In the genomic region with DNA sequence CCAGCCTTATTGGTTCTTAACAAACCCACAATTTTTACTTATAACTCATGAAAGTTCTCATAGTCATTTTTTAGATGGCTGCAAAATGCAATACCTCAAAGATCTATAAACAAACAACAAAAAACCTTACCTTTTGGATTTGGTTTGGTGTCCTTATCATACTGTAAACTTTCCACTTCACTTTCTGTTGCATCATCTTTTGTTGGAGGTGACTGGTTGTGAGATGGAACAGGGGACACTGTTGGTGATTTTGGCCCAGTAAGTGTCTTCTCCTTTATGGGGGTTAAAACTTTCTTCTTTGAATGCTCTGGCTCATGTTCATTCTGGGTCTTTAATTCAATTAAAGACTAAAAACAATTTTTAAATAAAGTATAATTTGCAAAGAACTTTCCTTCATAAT, we compare ENCODE assay signal across 32 cellular contexts. TPM values are rescaled to one million over a fixed set of nuclear protein-coding genes. Genes with fewer than 3 reads are reported as not detected.
DNase-seq lines count a peak whose midpoint lies in the region; ATAC-seq, FAIRE-seq and TF ChIP-seq lines count a peak whose summit lies in the region.
"Had no signal": no experiment of that assay in that cellular context is flagged by ENCODE, and none has a peak within 500 bp of the region (broad histone marks: within the 10 kb centered on the region; RNA-seq: fewer than 3 reads in every experiment).

No MANE protein-coding gene starts in this region.

- no peak for DNase-seq in HepG2 (ENCODE audit: low spot score)
- DNase-seq in K562 (ENCODE audit: extremely low read depth in 1 of 4, low spot score in 3 of 4) = no peak
- no peak for DNase-seq in left lobe of liver (ENCODE audit: low spot score)
- DNase-seq in esophagus muscularis mucosa (ENCODE audit: extremely low spot score) = no peak
- DNase-seq: 8988T; ACHN; AML-193; BE2C; C1 segment of cervical spinal cord; Caco-2; Calu3; CD4-positive, alpha-beta memory T cell; CD4-positive, alpha-beta T cell; CD4-positive, CD25-positive, alpha-beta regulatory T cell; CD8-positive, alpha-beta memory T cell; CD8-positive, alpha-beta T cell; COR-L47; DMS 273 treated with DMSO at 0.1 percent for 48 hours; DMS153; DMS53; DMS79; DMS79 treated with DMSO at 0.1 percent for 48 hours; DND-41; EL had no signal

- H3K4me1 ChIP-seq in liver (ENCODE audit: control insufficient read depth in 4 of 4, insufficient read depth in 4 of 4, low read length in 3 of 4) = peaks cover 0 to 3% (median 1%) of the 10 kb centered on the region in 4 donors
- H3K4me1 ChIP-seq in HepG2 (ENCODE audit: insufficient read depth, low read length) = no peaks in the 10 kb centered on the region
- H3K4me1 ChIP-seq in K562 (replicated peaks in 1 of 2; ENCODE audit: control insufficient read depth in 2 of 2, insufficient read depth in 2 of 2, low read length in 2 of 2) = no peaks in the 10 kb centered on the region
- H3K4me1 ChIP-seq in esophagus muscularis mucosa = no peaks in the 10 kb centered on the region
- H3K4me1 ChIP-seq: A549; BE2C; BLaER1; BLaER1 treated with 17β-estradiol and CSF1 and Interleukin-3, amounts not matched to agents 10 nM and 100 nM had no signal

- TF ChIP-seq EP300 in HepG2 (IDR thresholded peaks at IDR 0.05; ENCODE audit: low read depth in 2 of 2, low read length in 2 of 2) = no peak
- TF ChIP-seq EP300 in HepG2 (CRISPR knock-in tag; IDR thresholded peaks at IDR 0.05; ENCODE audit: borderline replicate concordance) = no peak
- no peak for TF ChIP-seq EP300 in K562 (IDR thresholded peaks at IDR 0.05; ENCODE audit: low read length)
- no peak for TF ChIP-seq EP300 in esophagus muscularis mucosa (IDR thresholded peaks at IDR 0.05)

- CTCF ChIA-PET in HepG2 (lab: Yijun Ruan, JAX; ENCODE audit: low intra/inter-chr PET ratio, low total read pairs) = no interaction called here
- CTCF ChIA-PET in K562 (lab: Yijun Ruan, JAX; ENCODE audit: low intra/inter-chr PET ratio) = no interaction called here

- peaks cover 2 to 41% (median 10%) of the 10 kb centered on the region in 4 donors for H3K36me3 ChIP-seq in liver (ENCODE audit: control insufficient read depth in 4 of 4, insufficient read depth in 3 of 4, low read depth in 1 of 4, low read length in 3 of 4)
- H3K36me3 ChIP-seq in HepG2 (replicated peaks in 1 of 2; ENCODE audit: control insufficient read depth in 1 of 2, insufficient read depth in 2 of 2, low read length in 2 of 2) = peaks cover 3 to 32% of the 10 kb centered on the region in 2 experiments; a peak in 4 of 5 replicates
- peaks cover 67% of the 10 kb centered on the region for H3K36me3 ChIP-seq in K562 (ENCODE audit: control insufficient read depth, insufficient read depth, low read length)
- peaks cover 19 to 86% (median 53%) of the 10 kb centered on the region in 4 donors for H3K36me3 ChIP-seq in esophagus muscularis mucosa

- no peak for TF ChIP-seq POLR2A in HepG2 (IDR thresholded peaks at IDR 0.05; ENCODE audit: insufficient read depth in 1 of 2, low read depth in 2 of 2, low read length in 2 of 2)
- no peak for TF ChIP-seq POLR2A in K562 (conservative IDR thresholded peaks at IDR 0.05)
- TF ChIP-seq POLR2A in esophagus muscularis mucosa (IDR thresholded peaks at IDR 0.05; ENCODE audit: low read depth) = no peak

- intact Hi-C loops in HepG2 (cut with micrococcal nuclease; ENCODE audit: unreplicated experiment) (no loop called here), K562 (cut with micrococcal nuclease) (no loop called here), esophagus muscularis mucosa (cut with DNase I) (no loop called here)

- no peak overlapping the region for H3K9ac ChIP-seq in liver (ENCODE audit: low read depth in 1 of 2, low read length in 2 of 2)
- no peak overlapping the region for H3K9ac ChIP-seq in HepG2 (ENCODE audit: insufficient read depth, low read depth, low read length)
- no peak overlapping the region for H3K9ac ChIP-seq in K562 (ENCODE audit: insufficient read depth in 1 of 2, low read depth in 2 of 2, low read length in 2 of 2)
- H3K9ac ChIP-seq: BLaER1; BLaER1 treated with 17β-estradiol and CSF1 and Interleukin-3, amounts not matched to agents 10 nM and 100 nM had no signal

- POLR2A ChIA-PET in HepG2 (lab: Yijun Ruan, JAX) (no interaction called here), K562 (lab: Yijun Ruan, JAX) (no interaction called here)

- FAIRE-seq in HepG2 (lab: Jason Lieb, UNC) = no peak
- FAIRE-seq in K562 (lab: Jason Lieb, UNC) = no peak
- FAIRE-seq: A549, D721Med had no signal

- H3K4me3 ChIP-seq in liver (ENCODE audit: low read depth in 1 of 3, low read length in 3 of 3) (no peak overlapping the region), HepG2 (replicated peaks in 1 of 3; ENCODE audit: insufficient read depth in 1 of 3, low read depth in 2 of 3, low read length in 3 of 3) (no peak overlapping the region), K562 (no peak overlapping the region), esophagus muscularis mucosa (no peak overlapping the region)
- H3K4me3 ChIP-seq: A549; BLaER1; BLaER1 treated with 17β-estradiol and CSF1 and Interleukin-3, amounts not matched to agents 10 nM and 100 nM had no signal

- H3K27ac ChIP-seq in liver (ENCODE audit: low read depth in 1 of 2, low read length in 2 of 2) = no peak overlapping the region
- no peak overlapping the region for H3K27ac ChIP-seq in HepG2 (ENCODE audit: extremely low read length, insufficient read depth, low read length)
- no peak overlapping the region for H3K27ac ChIP-seq in K562 (ENCODE audit: extremely low read depth, low read depth, low read length)
- no peak overlapping the region for H3K27ac ChIP-seq in esophagus muscularis mucosa (replicated peaks in 1 of 4)
- H3K27ac ChIP-seq: 22Rv1; A549; BLaER1; BLaER1 treated with 17β-estradiol and CSF1 and Interleukin-3, amounts not matched to agents 10 nM and 100 nM; C4-2B had no signal

- TF ChIP-seq RAD21 in liver (IDR thresholded peaks at IDR 0.05) = no peak
- no peak for TF ChIP-seq RAD21 in HepG2 (CRISPR knock-in tag; IDR thresholded peaks at IDR 0.05)
- no peak for TF ChIP-seq RAD21 in K562 (CRISPR knock-in tag; conservative IDR thresholded peaks at IDR 0.05 in 1 of 2, IDR thresholded peaks at IDR 0.05 in 1 of 2)

- BruUV-seq in HepG2 (replicated peaks; lab: Mats Ljungman, UMichigan) = no TSS peak
- no TSS peak for BruUV-seq in K562 (replicated peaks; lab: Mats Ljungman, UMichigan)

- in situ Hi-C loops in HepG2 (cut with HindIII; ENCODE audit: extremely low pct_ligation_motif_present, low pct_unique_long_range_greater_than_20kb) (no loop called here), K562 (cut with MboI) (no loop called here)

- no peaks in the 10 kb centered on the region for H3K9me1 ChIP-seq in K562 (ENCODE audit: control insufficient read depth, insufficient read depth, low read length)

- H3K27me3 ChIP-seq in liver (ENCODE audit: control insufficient read depth in 4 of 4, insufficient read depth in 4 of 4, low read length in 3 of 4) (no peaks in the 10 kb centered on the region), HepG2 (ENCODE audit: control insufficient read depth in 1 of 2, insufficient read depth in 2 of 2, low read length in 2 of 2) (no peaks in the 10 kb centered on the region), K562 (ENCODE audit: control insufficient read depth in 2 of 2, insufficient read depth in 2 of 2, low read length in 2 of 2) (no peaks in the 10 kb centered on the region), esophagus muscularis mucosa (no peaks in the 10 kb centered on the region)
- H3K27me3 ChIP-seq: BE2C; BLaER1; BLaER1 treated with 17β-estradiol and CSF1 and Interleukin-3, amounts not matched to agents 10 nM and 100 nM had no signal

- H2AFZ ChIP-seq in HepG2 (ENCODE audit: low read length) = no peak overlapping the region
- no peak overlapping the region for H2AFZ ChIP-seq in K562 (ENCODE audit: low read depth, low read length)

- no peak for TF ChIP-seq CTCF in liver (IDR thresholded peaks at IDR 0.05; ENCODE audit: low read depth, low read length, missing input control)
- no peak for TF ChIP-seq CTCF in HepG2 (CRISPR knock-in tag; IDR thresholded peaks at IDR 0.05)
- no peak for TF ChIP-seq CTCF in K562 (IDR thresholded peaks at IDR 0.05 in 2 of 3, conservative IDR thresholded peaks at IDR 0.05 in 1 of 3; ENCODE audit: insufficient read depth in 2 of 3, low read depth in 1 of 3, low read length in 3 of 3)
- no peak for TF ChIP-seq CTCF in esophagus muscularis mucosa (IDR thresholded peaks at IDR 0.05)

- ATAC-seq in HepG2 = no peak
- no peak for ATAC-seq in K562
- ATAC-seq in left lobe of liver = peak; percentile 43
- ATAC-seq in HG02610 (IDR thresholded peaks at IDR 0.05; ENCODE audit: unreplicated experiment) = no peak
- ATAC-seq: A549; CD8-positive, alpha-beta T cell had no signal

- H3K79me2 ChIP-seq in HepG2 (ENCODE audit: insufficient read depth, low read length) (no peaks in the 10 kb centered on the region), K562 (ENCODE audit: control insufficient read depth, insufficient read depth, low read length) (no peaks in the 10 kb centered on the region)

- H4K20me1 ChIP-seq in HepG2 (ENCODE audit: insufficient read depth, low read length) = no peaks in the 10 kb centered on the region
- H4K20me1 ChIP-seq in K562 (replicated peaks; ENCODE audit: control insufficient read depth, insufficient read depth, low read length) = no peaks in the 10 kb centered on the region
- H4K20me1 ChIP-seq: BLaER1; BLaER1 treated with 17β-estradiol and CSF1 and Interleukin-3, amounts not matched to agents 10 nM and 100 nM had no signal

- no peaks in the 10 kb centered on the region for H3K9me3 ChIP-seq in liver (ENCODE audit: control insufficient read depth in 4 of 4, low read length in 3 of 4)
- H3K9me3 ChIP-seq in HepG2 (ENCODE audit: low read length) = no peaks in the 10 kb centered on the region
- no peaks in the 10 kb centered on the region for H3K9me3 ChIP-seq in K562 (replicated peaks; ENCODE audit: control insufficient read depth, insufficient read depth, low read depth, low read length)
- H3K9me3 ChIP-seq in esophagus muscularis mucosa = no peaks in the 10 kb centered on the region
- H3K9me3 ChIP-seq: A549; BE2C; BLaER1; BLaER1 treated with 17β-estradiol and CSF1 and Interleukin-3, amounts not matched to agents 10 nM and 100 nM; Caco-2 had no signal

- H3K4me2 ChIP-seq in HepG2 (ENCODE audit: low read depth, low read length) (no peak overlapping the region), K562 (ENCODE audit: insufficient read depth, low read length) (no peak overlapping the region)
- H3K4me2 ChIP-seq: A549; BLaER1; BLaER1 treated with 17β-estradiol and CSF1 and Interleukin-3, amounts not matched to agents 10 nM and 100 nM had no signal

RNA-seq across cellular contexts. Expression of gene CEP120, which starts 33.4 kb away (rescaled TPM):
- total RNA-seq in liver = 10 to 100 TPM; 11.0 TPM
- polyA plus RNA-seq in liver = 1 to 10 TPM; 2.1 to 2.4 TPM
- total RNA-seq in HepG2 (2016; rRNA removed; fragmentation: Illumina TruSeq; extraction: Trizol) = 14.7 and 21.7 TPM in 2 replicates
- 3.1 and 3.8 TPM in 2 replicates for total RNA-seq in HepG2 (2016; cell fraction: cytosol; rRNA removed; fragmentation: Illumina TruSeq; extraction: Trizol; ENCODE audit: low read depth)
- total RNA-seq in HepG2 (2016; cell fraction: insoluble cytoplasmic fraction; rRNA removed; fragmentation: Illumina TruSeq; extraction: Trizol) = 14.9 and 19.2 TPM in 2 replicates
- 11.9 and 12.0 TPM in 2 replicates for total RNA-seq in HepG2 (2016; cell fraction: membrane; rRNA removed; fragmentation: Illumina TruSeq; extraction: Trizol)
- 15.4 and 23.4 TPM in 2 replicates for total RNA-seq in HepG2 (2016; cell fraction: nucleus; rRNA removed; fragmentation: Illumina TruSeq; extraction: Trizol)
- polyA plus RNA-seq in HepG2 (2011; rRNA removed) = 7.8 and 8.0 TPM in 2 replicates
- polyA plus RNA-seq in HepG2 (2011; cell fraction: cytosol; rRNA removed) = 3.2 and 3.6 TPM in 2 replicates
- 6.9 and 7.7 TPM in 2 replicates for polyA plus RNA-seq in HepG2 (2011; cell fraction: nucleus; rRNA removed)
- polyA plus RNA-seq in HepG2 (2012) = 4.4 and 4.7 TPM in 2 replicates
- 0.86 and 1.0 TPM in 2 replicates for polyA plus RNA-seq in HepG2 (2016; cell fraction: cytosol; fragmentation: Illumina TruSeq; extraction: Trizol; ENCODE audit: low read depth)
- 12.4 and 13.0 TPM in 2 replicates for polyA plus RNA-seq in HepG2 (2016; cell fraction: insoluble cytoplasmic fraction; fragmentation: Illumina TruSeq; extraction: Trizol; ENCODE audit: low read depth)
- polyA plus RNA-seq in HepG2 (2016; cell fraction: membrane; fragmentation: Illumina TruSeq; extraction: Trizol; ENCODE audit: low read depth) = 4.1 and 4.7 TPM in 2 replicates
- 12.7 and 13.5 TPM in 2 replicates for polyA plus RNA-seq in HepG2 (2016; cell fraction: nucleus; fragmentation: Illumina TruSeq; extraction: Trizol; ENCODE audit: insufficient read depth, low read depth)
- 14.3 and 57.8 TPM in 2 replicates for polyA minus RNA-seq in HepG2 (2011; rRNA and poly(A)+ RNA removed; ENCODE audit: low replicate concordance)
- polyA minus RNA-seq in HepG2 (2011; cell fraction: cytosol; rRNA and poly(A)+ RNA removed) = 6.7 and 8.3 TPM in 2 replicates
- polyA minus RNA-seq in HepG2 (2011; cell fraction: nucleus; rRNA and poly(A)+ RNA removed) = 20.9 and 37.0 TPM in 2 replicates
- total RNA-seq in K562 (2011; cell fraction: chromatin; rRNA removed; ENCODE audit: low replicate concordance) = 90.2 and 99.8 TPM in 2 replicates
- total RNA-seq in K562 (2011; cell fraction: nucleolus; rRNA removed) = 24.0 and 29.1 TPM in 2 replicates
- 14.7 and 29.8 TPM in 2 replicates for total RNA-seq in K562 (2011; cell fraction: nucleoplasm; rRNA removed)
- total RNA-seq in K562 (2014; rRNA removed) = 12.4 and 13.6 TPM in 2 replicates
- 21.0 and 22.1 TPM in 2 replicates for total RNA-seq in K562 (2014; rRNA removed; fragmentation: Illumina TruSeq; extraction: Trizol)
- 18.1 and 19.0 TPM in 2 replicates for total RNA-seq in K562 (2015; rRNA removed; fragmentation: Illumina TruSeq; extraction: Trizol)
- 18.9 and 20.5 TPM in 2 replicates for total RNA-seq in K562 (2021)
- polyA plus RNA-seq in K562 (2011; rRNA removed) = 24.9 and 26.1 TPM in 2 replicates
- polyA plus RNA-seq in K562 (2011; cell fraction: cytosol; rRNA removed) = 8.4 and 14.0 TPM in 2 replicates
- 30.7 and 32.9 TPM in 2 replicates for polyA plus RNA-seq in K562 (2011; cell fraction: nucleus; rRNA removed)
- 6.1 and 11.1 TPM in 2 replicates for polyA plus RNA-seq in K562 (2012)
- polyA plus RNA-seq in K562 (2014; fragmentation: Illumina TruSeq; extraction: Trizol) = 12.9 and 14.4 TPM in 2 replicates
- polyA plus RNA-seq in K562 (2014; fragmentation: Nextera tagmentation; extraction: Ambion mirVana) = 1 to 10 TPM; 3.3 to 3.9 TPM
- 9.1 and 10.1 TPM in 2 replicates for polyA plus RNA-seq in K562 (2014; rRNA removed)
- polyA minus RNA-seq in K562 (2011; rRNA and poly(A)+ RNA removed) = 61.2 and 64.1 TPM in 2 replicates
- polyA minus RNA-seq in K562 (2011; cell fraction: cytosol; rRNA and poly(A)+ RNA removed) = 9.6 and 11.6 TPM in 2 replicates
- polyA minus RNA-seq in K562 (2011; cell fraction: nucleus; rRNA and poly(A)+ RNA removed) = 28.1 and 44.1 TPM in 2 replicates
- total RNA-seq in left lobe of liver = 11.6 TPM
- 10 to 100 TPM; 14.3 to 24.1 (median 15.8) TPM for total RNA-seq in esophagus muscularis mucosa
